8 cellular contexts compared by ENCODE assay signal in genomic region chr14:21103710-21104447, GRCh38. TPM values are rescaled to one million over a fixed set of nuclear protein-coding genes. Genes with fewer than 3 reads are reported as not detected.
DNase-seq lines count a peak whose midpoint lies in the region; ATAC-seq and TF ChIP-seq lines count a peak whose summit lies in the region.

No MANE protein-coding gene starts in this region.

- intact Hi-C loops in cardiac septum (cut with DNase I), result loop anchor here (1.0 to 5.0 kb wide), 2 partner anchors 35 to 422 kb away; partner anchors contain the start of gene RNASE4
- intact Hi-C loops in transverse colon (cut with DNase I; ENCODE audit: low total_unique reads), result loop anchor here (1.0 kb wide), 1 partner anchor 12 kb away; no protein-coding TSS in a partner anchor

- TF ChIP-seq POLR2A in transverse colon (IDR thresholded peaks at IDR 0.05), result peak; percentile 89

- H4K12ac ChIP-seq in trophoblast cell (ENCODE audit: low read depth, low read length), result peak overlapping the region; percentile 96

- H3K14ac ChIP-seq in trophoblast cell (ENCODE audit: low read length), result peak overlapping the region; percentile 99

- in situ Hi-C loops in transverse colon (cut with MboI; ENCODE audit: low pct_ligation_motif_present in 1 of 4, low pct_unique_long_range_greater_than_20kb in 1 of 4, low sequenced_read_pairs in 3 of 4), result no loop called here

- H3K27ac ChIP-seq in SU-DHL-6 (ENCODE audit: low read depth, low read length), result peak overlapping the region; percentile 82
- peak overlapping the region; percentile 97 for H3K27ac ChIP-seq in trophoblast cell (ENCODE audit: low read depth, low read length)
- H3K27ac ChIP-seq in transverse colon, result peak overlapping the region; percentile 91 to 99 (median 96)

- H4K91ac ChIP-seq in trophoblast cell (ENCODE audit: low read depth, low read length), result peak overlapping the region; percentile 100

- H3K4me2 ChIP-seq in SU-DHL-6 (ENCODE audit: low read depth, low read length, poor library complexity, severe bottlenecking), result peak overlapping the region; percentile 64
- H3K4me2 ChIP-seq in trophoblast cell (ENCODE audit: low read length), result peak overlapping the region; percentile 71

- peak; percentile 85 for TF ChIP-seq CTCF in GM12875 (IDR thresholded peaks at IDR 0.05; ENCODE audit: borderline replicate concordance, insufficient read depth, low read depth, low read length)
- no peak for TF ChIP-seq CTCF in SU-DHL-6 (IDR thresholded peaks at IDR 0.05; ENCODE audit: insufficient read depth, low read length, poor library complexity, severe bottlenecking)
- TF ChIP-seq CTCF in transverse colon (IDR thresholded peaks at IDR 0.05), result peak; percentile 71 to 97 (median 79)

- peak overlapping the region; percentile 74 for H2AFZ ChIP-seq in SU-DHL-6 (ENCODE audit: low read depth, low read length, severe bottlenecking)
- H2AFZ ChIP-seq in trophoblast cell (ENCODE audit: insufficient read depth, low read length, poor library complexity), result peak overlapping the region; percentile 96

- H2AK5ac ChIP-seq in trophoblast cell (ENCODE audit: low read length), result peak overlapping the region; percentile 66

- H2BK5ac ChIP-seq in trophoblast cell (ENCODE audit: low read depth, low read length, poor library complexity), result peak overlapping the region; percentile 100

- H3K4me1 ChIP-seq in adipocyte (ENCODE audit: control insufficient read depth, insufficient read depth, low read length) (peaks cover 64% of the 10 kb centered on the region), trophoblast cell (ENCODE audit: control insufficient read depth in 1 of 2, insufficient read depth in 2 of 2, low read length in 2 of 2) (peaks cover 9 to 23% of the 10 kb centered on the region in 2 experiments), transverse colon (peaks cover 45 to 71% (median 63%) of the 10 kb centered on the region in 4 donors)

- peak overlapping the region; percentile 81 for H3K4me3 ChIP-seq in GM12875 (ENCODE audit: low read depth, low read length)
- H3K4me3 ChIP-seq in SU-DHL-6 (ENCODE audit: insufficient read depth, low read length, poor library complexity, severe bottlenecking), result peak overlapping the region; percentile 88
- peak overlapping the region; percentile 88 for H3K4me3 ChIP-seq in adipocyte (ENCODE audit: low read length)
- H3K4me3 ChIP-seq in trophoblast cell (ENCODE audit: low read depth, low read length), result peak overlapping the region; percentile 81
- H3K4me3 ChIP-seq in transverse colon, result peak overlapping the region; percentile 39 to 57 (median 50)

- peak overlapping the region; percentile 100 for H4K8ac ChIP-seq in trophoblast cell (ENCODE audit: low read depth, low read length)

- DNase-seq in NCI-H1417 (lab: John Stamatoyannopoulos, UW) (peak; percentile 98 to 99 (median 99)), adipocyte (ENCODE audit: low read depth) (peak; percentile 99), cardiac septum (ENCODE audit: low spot score) (peak; percentile 97), trophoblast cell (peak; percentile 96 to 97), transverse colon (peak; percentile 97)

- H2BK12ac ChIP-seq in trophoblast cell (ENCODE audit: low read length), result peak overlapping the region; percentile 94

- H4K20me1 ChIP-seq in SU-DHL-6 (ENCODE audit: low read depth, low read length), result no peaks in the 10 kb centered on the region

- H3F3A ChIP-seq in SU-DHL-6 (ENCODE audit: insufficient read depth), result peaks cover 2% of the 10 kb centered on the region; the same call in 1 of the 2 replicates

- no peak overlapping the region for H3K23ac ChIP-seq in trophoblast cell (ENCODE audit: low read length)

- TF ChIP-seq EP300 in transverse colon (IDR thresholded peaks at IDR 0.05; ENCODE audit: low read depth), result no peak

- no peaks in the 10 kb centered on the region for H3K9me2 ChIP-seq in SU-DHL-6 (replicated peaks; ENCODE audit: insufficient read depth, low read length)

- H3K79me1 ChIP-seq in trophoblast cell (ENCODE audit: low read length), result peaks cover 11% of the 10 kb centered on the region

- H3K18ac ChIP-seq in trophoblast cell (ENCODE audit: low read length), result peak overlapping the region; percentile 99

- no CpG with 5 or more reads among the region's 62 CpGs for WGBS in trophoblast cell (ENCODE audit: extremely low coverage, insufficient coverage, insufficient read length)
- WGBS in transverse colon (ENCODE audit: low coverage in 1 of 2), 2 donors, result 0% methylated on average over 3 to 41 of the region's 62 CpGs

- H3K9me3 ChIP-seq in SU-DHL-6 (ENCODE audit: insufficient read depth, low read length) (no peaks in the 10 kb centered on the region), adipocyte (ENCODE audit: control insufficient read depth, low read length) (no peaks in the 10 kb centered on the region), trophoblast cell (ENCODE audit: insufficient read depth, low read depth, low read length) (peaks cover 2% of the 10 kb centered on the region), transverse colon (no peaks in the 10 kb centered on the region)

- H3K27me3 ChIP-seq in SU-DHL-6 (ENCODE audit: low read length) (no peaks in the 10 kb centered on the region), adipocyte (replicated peaks; ENCODE audit: control insufficient read depth, insufficient read depth, low read length) (no peaks in the 10 kb centered on the region), trophoblast cell (ENCODE audit: insufficient read depth, low read length) (no peaks in the 10 kb centered on the region), transverse colon (no peaks in the 10 kb centered on the region)

- peak; percentile 90 for ATAC-seq in HG02763 (IDR thresholded peaks at IDR 0.05; ENCODE audit: unreplicated experiment)

- peak overlapping the region; percentile 99 for H2BK120ac ChIP-seq in trophoblast cell (ENCODE audit: insufficient read depth, low read length, poor library complexity)

- H3K9ac ChIP-seq in SU-DHL-6 (ENCODE audit: low read length) (peak overlapping the region; percentile 96), adipocyte (ENCODE audit: low read length) (peak overlapping the region; percentile 97), trophoblast cell (ENCODE audit: low read length) (peak overlapping the region; percentile 98)

- no peaks in the 10 kb centered on the region for H3K79me2 ChIP-seq in SU-DHL-6 (ENCODE audit: insufficient read depth, low read length)
- H3K79me2 ChIP-seq in trophoblast cell (ENCODE audit: control insufficient read depth, insufficient read depth, low read length, poor library complexity), result peaks cover 6% of the 10 kb centered on the region

- no peaks in the 10 kb centered on the region for H3K36me3 ChIP-seq in SU-DHL-6 (ENCODE audit: low read length)
- H3K36me3 ChIP-seq in adipocyte (ENCODE audit: control insufficient read depth, insufficient read depth, low read length, severe bottlenecking), result no peaks in the 10 kb centered on the region
- no peaks in the 10 kb centered on the region for H3K36me3 ChIP-seq in trophoblast cell (ENCODE audit: control insufficient read depth in 1 of 2, insufficient read depth in 2 of 2, low read length in 2 of 2)
- no peaks in the 10 kb centered on the region for H3K36me3 ChIP-seq in transverse colon

- H3K4ac ChIP-seq in trophoblast cell (ENCODE audit: low read depth, low read length), result peak overlapping the region; percentile 68

RNA-seq across cellular contexts. Expression of gene TMEM253, which starts 3.0 kb away (rescaled TPM):
- total RNA-seq in cardiac septum (0.48 TPM), transverse colon (10 to 100 TPM; 13.1 to 63.7 (median 41.9) TPM)
- 0.54 and 0.62 TPM in 2 replicates for polyA plus RNA-seq in trophoblast cell (2013)

RNA-seq across cellular contexts. Expression of gene ZNF219, which starts 5.4 kb away (rescaled TPM):
- total RNA-seq in cardiac septum (51.1 TPM), transverse colon (100 to 1,000 TPM in 2 of 4 donors, 10 to 100 TPM in 2; 68.4 to 135 (median 94.5) TPM)
- 11.7 and 12.0 TPM in 2 replicates for polyA plus RNA-seq in trophoblast cell (2013)

RNA-seq across cellular contexts. Expression of gene ARHGEF40, which starts 33.8 kb away (rescaled TPM):
- total RNA-seq in cardiac septum (26.3 TPM), transverse colon (100 to 1,000 TPM in 1 of 4 donors, 10 to 100 TPM in 3; 55.6 to 138 (median 62.2) TPM)
- 26.0 and 26.5 TPM in 2 replicates for polyA plus RNA-seq in trophoblast cell (2013)

RNA-seq across cellular contexts. Expression of gene RNASE8, which starts 46.3 kb away (rescaled TPM):
- total RNA-seq in cardiac septum (not detected), transverse colon (not detected)
- polyA plus RNA-seq in trophoblast cell (2013), result not detected in 2 replicates

RNA-seq across cellular contexts. Expression of gene OR5AU1, which starts 52.0 kb away (rescaled TPM):
- total RNA-seq in cardiac septum (not detected), transverse colon (not detected)
- 0.06 TPM in 1 of 2 replicates, not detected in the other for polyA plus RNA-seq in trophoblast cell (2013)

Comparison
In these comparisons a context has a peak if more than half of its experiments do, and no peak if none do; other contexts are left out.
1. Peak in every context shown above with its lines: DNase-seq, ATAC-seq, H3K4me3 ChIP-seq and H3K27ac ChIP-seq.